1 cellular context compared by ENCODE assay signal in genomic region chr7:129066290-129067131, GRCh38.
A peak's percentile ranks its signal among the peaks of the same experiment; 100 is the strongest.
TF ChIP-seq lines count a peak whose summit lies in the region.

No MANE protein-coding gene starts in this region.

TF ChIP-seq in K562, 482 proteins besides CTCF, POLR2A, EP300 and RAD21 (continued from another document and continues in another):
- no peak for TF ChIP-seq MBD1 (CRISPR knock-in tag; IDR thresholded peaks at IDR 0.05)
- TF ChIP-seq ATF6 (CRISPR knock-in tag; IDR thresholded peaks at IDR 0.05): no peak
- TF ChIP-seq ZNF609 (CRISPR knock-in tag; IDR thresholded peaks at IDR 0.05; ENCODE audit: borderline replicate concordance): 0 out of 2 replicates have a peak, but pooled peaks have one; percentile 19
- peak; percentile 82 for TF ChIP-seq DPF2 (IDR thresholded peaks at IDR 0.05)
- no peak for TF ChIP-seq SREBF1 (IDR thresholded peaks at IDR 0.05; ENCODE audit: borderline replicate concordance, low read depth, low read length)
- TF ChIP-seq ZC3H4 (CRISPR knock-in tag; IDR thresholded peaks at IDR 0.05; ENCODE audit: borderline replicate concordance): no peak
- TF ChIP-seq SPI1 (IDR thresholded peaks at IDR 0.05; ENCODE audit: borderline replicate concordance, low read depth, low read length): no peak
- peak; percentile 43; the same call in 1 of the 2 replicates for TF ChIP-seq ARID1B (IDR thresholded peaks at IDR 0.05)
- no peak for TF ChIP-seq PHB (CRISPR knock-in tag; IDR thresholded peaks at IDR 0.05)
- TF ChIP-seq ZBTB1 (CRISPR knock-in tag; IDR thresholded peaks at IDR 0.05; ENCODE audit: borderline replicate concordance, low read depth): no peak
- no peak; the same call in 1 of the 2 replicates for TF ChIP-seq GABPA (tag; conservative IDR thresholded peaks at IDR 0.05; ENCODE audit: low read depth)
- TF ChIP-seq XRCC5 (IDR thresholded peaks at IDR 0.05; ENCODE audit: low read depth, low read length): peak; percentile 53
- peak; percentile 70; the same call in 1 of the 2 replicates for TF ChIP-seq ZBTB2 (IDR thresholded peaks at IDR 0.05)
- TF ChIP-seq EP400 (IDR thresholded peaks at IDR 0.05): peak; percentile 82
- TF ChIP-seq NCOA1 (IDR thresholded peaks at IDR 0.05; ENCODE audit: low read depth): 0 out of 2 replicates have a peak, but pooled peaks have one; percentile 11
- no peak for TF ChIP-seq U2AF1 (optimal IDR thresholded peaks at IDR 0.05; ENCODE audit: low read depth, low read length)
- TF ChIP-seq TCF3 (CRISPR knock-in tag; IDR thresholded peaks at IDR 0.05): no peak
- peak; percentile 41 for TF ChIP-seq TAF9B (IDR thresholded peaks at IDR 0.05; ENCODE audit: partially characterized antibody)
- TF ChIP-seq KLF1 (tag; IDR thresholded peaks at IDR 0.05): 0 out of 2 replicates have a peak, but pooled peaks have one; percentile 50
- no peak for TF ChIP-seq TAF15 (IDR thresholded peaks at IDR 0.05; ENCODE audit: low read depth, low read length)
- peak; percentile 64 for TF ChIP-seq TBP (optimal IDR thresholded peaks at IDR 0.05; ENCODE audit: low read depth, low read length)
- TF ChIP-seq E2F5 (CRISPR knock-in tag; IDR thresholded peaks at IDR 0.05): 0 out of 2 replicates have a peak, but pooled peaks have one; percentile 19
- TF ChIP-seq MED1 (CRISPR knock-in tag; IDR thresholded peaks at IDR 0.05; ENCODE audit: borderline replicate concordance): no peak
- TF ChIP-seq MBD2 (IDR thresholded peaks at IDR 0.05; ENCODE audit: borderline replicate concordance, low read depth): peak; percentile 39
- no peak for TF ChIP-seq ZNF274 (IDR thresholded peaks at IDR 0.05; ENCODE audit: borderline replicate concordance, low read depth, low read length)
- TF ChIP-seq SMAD4 (CRISPR knock-in tag; conservative IDR thresholded peaks at IDR 0.05): peak; percentile 84; the same call in 1 of the 2 replicates
- TF ChIP-seq THRB (CRISPR knock-in tag; conservative IDR thresholded peaks at IDR 0.05): 0 out of 2 replicates have a peak, but pooled peaks have one; percentile 74
- no peak for TF ChIP-seq ZNF695 (CRISPR knock-in tag; IDR thresholded peaks at IDR 0.05)
- TF ChIP-seq NONO (IDR thresholded peaks at IDR 0.05; ENCODE audit: low read depth in 2 of 2, low read length in 1 of 2): no peak
- TF ChIP-seq KDM2B (CRISPR knock-in tag; IDR thresholded peaks at IDR 0.05): no peak
- TF ChIP-seq ZC3H8 (IDR thresholded peaks at IDR 0.05): no peak
- TF ChIP-seq BHLHE40 (IDR thresholded peaks at IDR 0.05; ENCODE audit: low read length): no peak
- TF ChIP-seq CTBP1 (IDR thresholded peaks at IDR 0.05; ENCODE audit: borderline replicate concordance): peak; percentile 78
- TF ChIP-seq SRSF1 (IDR thresholded peaks at IDR 0.05; ENCODE audit: low read depth, low read length): no peak
- TF ChIP-seq TFE3 (CRISPR knock-in tag; IDR thresholded peaks at IDR 0.05): no peak
- no peak for TF ChIP-seq TSHZ1 (CRISPR knock-in tag; IDR thresholded peaks at IDR 0.05)
- TF ChIP-seq ZNF512 (tag; IDR thresholded peaks at IDR 0.05): no peak
- no peak for TF ChIP-seq SIN3A (IDR thresholded peaks at IDR 0.05; ENCODE audit: borderline replicate concordance in 2 of 2, control insufficient read depth in 1 of 2, low read depth in 2 of 2, low read length in 2 of 2)
- TF ChIP-seq IRF1 (CRISPR knock-in tag; IDR thresholded peaks at IDR 0.05; ENCODE audit: borderline replicate concordance): no peak
- TF ChIP-seq RFX1 (IDR thresholded peaks at IDR 0.05): peak; percentile 78
- no peak for TF ChIP-seq MCM5 (IDR thresholded peaks at IDR 0.05; ENCODE audit: low read depth)
- TF ChIP-seq ZNF175 (CRISPR knock-in tag; IDR thresholded peaks at IDR 0.05; ENCODE audit: low read depth): peak; percentile 76
- TF ChIP-seq ZNF77 (CRISPR knock-in tag; IDR thresholded peaks at IDR 0.05): no peak
- peak; percentile 61; the same call in 1 of the 2 replicates for TF ChIP-seq PHF8 (IDR thresholded peaks at IDR 0.05; ENCODE audit: borderline replicate concordance, low read length)
